Comparison of ENCODE assay signal across 3 cellular contexts in genomic region chr6:33826537-33826936, GRCh38.
TF ChIP-seq lines count a peak whose summit lies in the region.

No MANE protein-coding gene starts in this region.

TF ChIP-seq in SK-N-SH, 30 proteins besides CTCF, POLR2A, EP300 and RAD21 (continued from another document):
- no peak for TF ChIP-seq IRF3 (IDR thresholded peaks at IDR 0.05; ENCODE audit: low read depth, low read length)
- no peak for TF ChIP-seq FOXM1 (IDR thresholded peaks at IDR 0.05; ENCODE audit: low read depth)
- TF ChIP-seq RFX5 (IDR thresholded peaks at IDR 0.05; ENCODE audit: low read length) = no peak
- no peak for TF ChIP-seq MEF2A (IDR thresholded peaks at IDR 0.05; ENCODE audit: borderline replicate concordance, low read depth)
- TF ChIP-seq TEAD4 (IDR thresholded peaks at IDR 0.05; ENCODE audit: borderline replicate concordance, insufficient read depth) = no peak
- TF ChIP-seq POLR2AphosphoS5 (IDR thresholded peaks at IDR 0.05; ENCODE audit: low read depth, low read length) = no peak
- no peak for TF ChIP-seq YY1 (IDR thresholded peaks at IDR 0.05; ENCODE audit: low read depth)
- no peak for TF ChIP-seq CHD2 (IDR thresholded peaks at IDR 0.05; ENCODE audit: low read length, partially characterized antibody)
- no peak for TF ChIP-seq TAF1 (IDR thresholded peaks at IDR 0.05; ENCODE audit: borderline replicate concordance, low read depth, low read length)
- no peak for TF ChIP-seq NFIC (IDR thresholded peaks at IDR 0.05; ENCODE audit: borderline replicate concordance)
- TF ChIP-seq ELF1 (IDR thresholded peaks at IDR 0.05) = no peak
- TF ChIP-seq TCF12 (IDR thresholded peaks at IDR 0.05) = no peak
- no peak for TF ChIP-seq GABPA (IDR thresholded peaks at IDR 0.05; ENCODE audit: low read depth)

TF ChIP-seq in SK-N-SH treated with all-trans-retinoic acid at 6 μM for 48 hours, 23 proteins besides CTCF, POLR2A, EP300 and RAD21 (continued from another document):
- TF ChIP-seq CREB5 (CRISPR knock-in tag; IDR thresholded peaks at IDR 0.05; ENCODE audit: low read depth) (no peak), ESRRG (CRISPR knock-in tag; IDR thresholded peaks at IDR 0.05) (no peak), CSDC2 (CRISPR knock-in tag; IDR thresholded peaks at IDR 0.05) (no peak)
- TF ChIP-seq, protein P1, sequence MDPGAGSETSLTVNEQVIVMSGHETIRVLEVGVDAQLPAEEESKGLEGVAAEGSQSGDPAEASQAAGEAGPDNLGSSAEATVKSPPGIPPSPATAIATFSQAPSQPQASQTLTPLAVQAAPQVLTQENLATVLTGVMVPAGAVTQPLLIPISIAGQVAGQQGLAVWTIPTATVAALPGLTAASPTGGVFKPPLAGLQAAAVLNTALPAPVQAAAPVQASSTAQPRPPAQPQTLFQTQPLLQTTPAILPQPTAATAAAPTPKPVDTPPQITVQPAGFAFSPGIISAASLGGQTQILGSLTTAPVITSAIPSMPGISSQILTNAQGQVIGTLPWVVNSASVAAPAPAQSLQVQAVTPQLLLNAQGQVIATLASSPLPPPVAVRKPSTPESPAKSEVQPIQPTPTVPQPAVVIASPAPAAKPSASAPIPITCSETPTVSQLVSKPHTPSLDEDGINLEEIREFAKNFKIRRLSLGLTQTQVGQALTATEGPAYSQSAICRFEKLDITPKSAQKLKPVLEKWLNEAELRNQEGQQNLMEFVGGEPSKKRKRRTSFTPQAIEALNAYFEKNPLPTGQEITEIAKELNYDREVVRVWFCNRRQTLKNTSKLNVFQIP (CRISPR knock-in tag; IDR thresholded peaks at IDR 0.05; ENCODE audit: borderline replicate concordance, low read depth) = no peak

TF ChIP-seq in Ishikawa, 13 proteins besides CTCF, POLR2A, EP300 and RAD21 (continued from another document):
- no peak for TF ChIP-seq YY1 (IDR thresholded peaks at IDR 0.05; ENCODE audit: low read depth)
- TF ChIP-seq, protein P2, sequence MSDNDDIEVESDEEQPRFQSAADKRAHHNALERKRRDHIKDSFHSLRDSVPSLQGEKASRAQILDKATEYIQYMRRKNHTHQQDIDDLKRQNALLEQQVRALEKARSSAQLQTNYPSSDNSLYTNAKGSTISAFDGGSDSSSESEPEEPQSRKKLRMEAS (IDR thresholded peaks at IDR 0.05) = no peak
- no peak for TF ChIP-seq TEAD4 (IDR thresholded peaks at IDR 0.05)
- TF ChIP-seq REST (IDR thresholded peaks at IDR 0.05; ENCODE audit: low read depth) = no peak
